In the genomic region with DNA sequence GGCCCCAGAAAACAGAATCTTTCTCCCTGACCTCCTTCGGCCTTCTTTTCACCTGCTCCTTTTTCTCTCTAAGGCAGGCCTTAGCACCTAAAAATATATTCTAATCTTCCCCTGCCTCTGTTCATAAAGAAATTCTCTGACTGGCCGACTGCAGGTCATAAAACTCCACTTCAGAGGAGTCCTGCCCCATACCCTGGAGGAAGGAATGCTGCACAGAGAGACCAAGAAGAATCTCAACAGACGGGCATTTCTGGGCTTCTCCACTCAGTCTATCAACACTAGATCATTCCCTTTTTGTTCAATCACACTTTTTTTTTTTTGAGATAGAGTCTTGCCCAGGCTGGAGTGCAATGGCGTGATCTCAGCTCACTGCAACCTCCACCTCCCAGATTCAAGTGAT, we compare ENCODE assay signal across 21 cellular contexts. TPM values are rescaled to one million over a fixed set of nuclear protein-coding genes. Genes with fewer than 3 reads are reported as not detected.
"Had no signal": no experiment of that assay in that cellular context is flagged by ENCODE, and none has a peak within 500 bp of the region (broad histone marks: within the 10 kb centered on the region; RNA-seq: fewer than 3 reads in every experiment).

No MANE protein-coding gene starts in this region.

- H3K36me3 ChIP-seq: cardiac muscle cell, thoracic aorta had no signal

- H3K27me3 ChIP-seq: cardiac muscle cell had no signal

- H3K4me3 Mint-ChIP-seq: activated CD8-positive, alpha-beta memory T cell treated with anti-CD3 and anti-CD28 coated beads, Interleukin-2, amount 10 ng/mL, durations not matched to agents 7 days and 5 days; activated naive CD8-positive, alpha-beta T cell; activated T-cell treated with anti-CD3 and anti-CD28 coated beads, Interleukin-2, amount 50 U/mL, for 4 hours; immature natural killer cell; naive thymus-derived CD8-positive, alpha-beta T cell; stimulated activated naive CD8-positive, alpha-beta T cell treated with anti-CD3 and anti-CD28 coated beads, Interleukin-15, Interleukin-2, amounts not matched to agents 100 ng/mL and 50 ng/mL, for 24 hours had no signal

- H3K9me3 ChIP-seq: psoas muscle, thoracic aorta had no signal

- H3K27me3 Mint-ChIP-seq: activated naive CD8-positive, alpha-beta T cell had no signal

- H3K4me3 ChIP-seq: cardiac muscle cell, lung, psoas muscle, thoracic aorta had no signal

- DNase-seq: activated CD4-positive, alpha-beta T cell treated with anti-CD3 and anti-CD28 coated beads, Interleukin-2, amount 50 U/mL, for 4 hours; activated CD8-positive, alpha-beta memory T cell treated with anti-CD3 and anti-CD28 coated beads, Interleukin-2, amount 10 ng/mL, durations not matched to agents 7 days and 5 days; activated gamma-delta T cell; activated T-cell treated with anti-CD3 and anti-CD28 coated beads, Interleukin-2, amount 50 U/mL, for 4 hours; cortex of kidney; effector memory CD4-positive, alpha-beta T cell; immature natural killer cell; left colon; naive thymus-derived CD8-positive, alpha-beta T cell; occipital lobe; psoas muscle; stimulated activated CD4-positive, alpha-beta T cell treated with anti-CD3 and anti-CD28 coated beads, Interleukin-4, amount 100 ng/mL, for 1 hour; stimulated activated CD8-positive, alpha-beta memory T cell treated with anti-CD3 and anti-CD28 coated beads, Interleukin-4, amount 100 ng/mL, for 48 hours had no signal

- H3K4me1 ChIP-seq: psoas muscle had no signal

- H3K36me3 Mint-ChIP-seq: activated CD8-positive, alpha-beta memory T cell treated with anti-CD3 and anti-CD28 coated beads, Interleukin-2, amount 10 ng/mL, durations not matched to agents 7 days and 5 days; activated naive CD8-positive, alpha-beta T cell; immature natural killer cell; naive thymus-derived CD8-positive, alpha-beta T cell had no signal

- H3K4me1 Mint-ChIP-seq: immature natural killer cell had no signal

- H3K9me3 Mint-ChIP-seq: activated T-cell treated with anti-CD3 and anti-CD28 coated beads, Interleukin-2, amount 50 U/mL, for 4 hours; immature natural killer cell; naive thymus-derived CD8-positive, alpha-beta T cell; stimulated activated naive CD8-positive, alpha-beta T cell treated with anti-CD3 and anti-CD28 coated beads, Interleukin-15, Interleukin-2, amounts not matched to agents 100 ng/mL and 50 ng/mL, for 24 hours had no signal

- H3K27ac ChIP-seq: cardiac muscle cell, epithelial cell of prostate, psoas muscle, thoracic aorta had no signal

- H3K27ac Mint-ChIP-seq: activated CD8-positive, alpha-beta memory T cell treated with anti-CD3 and anti-CD28 coated beads, Interleukin-2, amount 10 ng/mL, durations not matched to agents 7 days and 5 days; activated naive CD8-positive, alpha-beta T cell; immature natural killer cell; stimulated activated naive CD8-positive, alpha-beta T cell treated with anti-CD3 and anti-CD28 coated beads, Interleukin-15, Interleukin-2, amounts not matched to agents 100 ng/mL and 50 ng/mL, for 24 hours had no signal

RNA-seq across cellular contexts. Expression of a gene that starts 19.7 kb away (rescaled TPM):
- total RNA-seq: activated CD8-positive, alpha-beta memory T cell treated with anti-CD3 and anti-CD28 coated beads, Interleukin-2, amount 10 ng/mL, durations not matched to agents 7 days and 5 days; activated T-cell treated with anti-CD3 and anti-CD28 coated beads, Interleukin-2, amount 50 U/mL, for 4 hours; cardiac muscle cell; glomerular endothelial cell; left colon; lung; naive thymus-derived CD8-positive, alpha-beta T cell; T-helper 2 cell treated with Interferon-gamma antibody and Interleukin-4, amounts not matched to agents 100 ng/mL and 5 ng/mL, for 36 hours had no signal
- polyA plus RNA-seq: cardiac muscle cell; immature natural killer cell; naive thymus-derived CD8-positive, alpha-beta T cell had no signal

RNA-seq across cellular contexts. Expression of a gene that starts 38.5 kb away (rescaled TPM):
- total RNA-seq: activated CD8-positive, alpha-beta memory T cell treated with anti-CD3 and anti-CD28 coated beads, Interleukin-2, amount 10 ng/mL, durations not matched to agents 7 days and 5 days; activated T-cell treated with anti-CD3 and anti-CD28 coated beads, Interleukin-2, amount 50 U/mL, for 4 hours; glomerular endothelial cell; naive thymus-derived CD8-positive, alpha-beta T cell; T-helper 2 cell treated with Interferon-gamma antibody and Interleukin-4, amounts not matched to agents 100 ng/mL and 5 ng/mL, for 36 hours had no signal
- polyA plus RNA-seq: naive thymus-derived CD8-positive, alpha-beta T cell had no signal

RNA-seq across cellular contexts. Expression of a gene that starts 57.3 kb away (rescaled TPM):
- total RNA-seq: activated CD8-positive, alpha-beta memory T cell treated with anti-CD3 and anti-CD28 coated beads, Interleukin-2, amount 10 ng/mL, durations not matched to agents 7 days and 5 days; activated T-cell treated with anti-CD3 and anti-CD28 coated beads, Interleukin-2, amount 50 U/mL, for 4 hours; glomerular endothelial cell; naive thymus-derived CD8-positive, alpha-beta T cell; occipital lobe; T-helper 2 cell treated with Interferon-gamma antibody and Interleukin-4, amounts not matched to agents 100 ng/mL and 5 ng/mL, for 36 hours; thoracic aorta had no signal
- polyA plus RNA-seq: immature natural killer cell; naive thymus-derived CD8-positive, alpha-beta T cell had no signal
